ENCODE assay signal across 16 cellular contexts in the genomic region with DNA sequence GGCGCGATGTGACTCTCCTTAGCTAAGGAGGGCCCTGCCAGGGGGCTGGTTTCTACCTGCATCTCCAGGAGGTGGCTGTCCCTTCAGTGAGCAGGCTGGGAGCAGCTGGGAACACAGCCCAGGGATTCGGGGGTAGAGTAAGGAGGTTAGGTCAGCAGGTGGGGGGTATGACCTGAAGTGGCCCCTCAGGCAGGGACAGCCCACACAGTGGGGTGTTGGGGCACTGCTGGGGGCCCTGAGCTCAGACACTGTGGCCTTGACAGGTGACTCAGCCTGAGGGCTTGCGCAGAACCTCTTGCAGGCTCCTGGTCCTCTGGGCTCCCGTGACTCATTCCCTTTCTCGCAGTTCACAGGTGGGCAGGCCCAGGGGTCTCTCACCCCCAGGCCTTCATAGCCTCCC.
DNase-seq lines count a peak whose midpoint lies in the region; ATAC-seq and TF ChIP-seq lines count a peak whose summit lies in the region.
"Had no signal": no experiment of that assay in that cellular context is flagged by ENCODE, and none has a peak within 500 bp of the region (broad histone marks: within the 10 kb centered on the region; RNA-seq: fewer than 3 reads in every experiment).

No MANE protein-coding gene starts in this region.

- H4K12ac ChIP-seq in trophoblast cell (ENCODE audit: low read depth, low read length): no peak overlapping the region

- CTCF ChIA-PET in HEK293 (lab: Yijun Ruan, JAX): no interaction called here

- no peak overlapping the region for H4K91ac ChIP-seq in trophoblast cell (ENCODE audit: low read depth, low read length)

- no peak overlapping the region for H3K9ac ChIP-seq in trophoblast cell (ENCODE audit: low read length)
- H3K9ac ChIP-seq: GM23248 had no signal

- H3K27ac Mint-ChIP-seq in activated naive CD8-positive, alpha-beta T cell treated with anti-CD3 and anti-CD28 coated beads, Interleukin-2, amount 50 U/mL, for 24 hours: no peak overlapping the region
- no peak overlapping the region for H3K27ac Mint-ChIP-seq in activated naive CD8-positive, alpha-beta T cell treated with anti-CD3 and anti-CD28 coated beads for 36 hours
- peak overlapping the region; percentile 9 for H3K27ac Mint-ChIP-seq in chondrocyte (ENCODE audit: unreplicated experiment)
- H3K27ac Mint-ChIP-seq: CD8-positive, alpha-beta T cell had no signal

- H2AK5ac ChIP-seq in trophoblast cell (ENCODE audit: low read length): no peak overlapping the region

- H3K9me3 Mint-ChIP-seq in activated naive CD8-positive, alpha-beta T cell treated with anti-CD3 and anti-CD28 coated beads, Interleukin-2, amount 50 U/mL, for 24 hours: peaks cover 9% of the 10 kb centered on the region
- peaks cover 12% of the 10 kb centered on the region for H3K9me3 Mint-ChIP-seq in activated naive CD8-positive, alpha-beta T cell treated with anti-CD3 and anti-CD28 coated beads for 36 hours
- peaks cover 8% of the 10 kb centered on the region for H3K9me3 Mint-ChIP-seq in chondrocyte (ENCODE audit: low read depth)

- H3K9me3 ChIP-seq in HEK293 (ENCODE audit: control insufficient read depth, insufficient read depth, low read depth, low read length) (no peaks in the 10 kb centered on the region), trophoblast cell (ENCODE audit: insufficient read depth, low read depth, low read length) (peaks cover 1% of the 10 kb centered on the region), testis (no peaks in the 10 kb centered on the region)

- no peak overlapping the region for H3K4me2 ChIP-seq in trophoblast cell (ENCODE audit: low read length)

- H3K27me3 ChIP-seq in trophoblast cell (ENCODE audit: insufficient read depth, low read length) (no peaks in the 10 kb centered on the region), testis (no peaks in the 10 kb centered on the region)

- WGBS in trophoblast cell (ENCODE audit: extremely low coverage, insufficient coverage, insufficient read length): no CpG with 5 or more reads among the region's 6 CpGs
- WGBS in testis, 2 donors: 90 to 100% methylated on average over 2 to 6 of the region's 6 CpGs

- no peak overlapping the region for H2BK12ac ChIP-seq in trophoblast cell (ENCODE audit: low read length)

- no peak for TF ChIP-seq POLR2A in testis (IDR thresholded peaks at IDR 0.05)

- intact Hi-C loops in testis (cut with DNase I; ENCODE audit: low total_unique reads): no loop called here

- no peak overlapping the region for H3K14ac ChIP-seq in trophoblast cell (ENCODE audit: low read length)

- H2BK120ac ChIP-seq in trophoblast cell (ENCODE audit: insufficient read depth, low read length, poor library complexity): no peak overlapping the region

- H3K4me3 ChIP-seq in HEK293 (ENCODE audit: low read depth, low read length) (no peak overlapping the region), trophoblast cell (ENCODE audit: low read depth, low read length) (peak overlapping the region; percentile 6), testis (no peak overlapping the region)
- H3K4me3 ChIP-seq: GM23248 had no signal

- H2BK5ac ChIP-seq in trophoblast cell (ENCODE audit: low read depth, low read length, poor library complexity): no peak overlapping the region

- no peak overlapping the region for H2AFZ ChIP-seq in trophoblast cell (ENCODE audit: insufficient read depth, low read length, poor library complexity)
- H2AFZ ChIP-seq: GM23248 had no signal

- H3K4me1 ChIP-seq in HEK293 (ENCODE audit: control insufficient read depth, insufficient read depth, low read length) (no peaks in the 10 kb centered on the region), trophoblast cell (ENCODE audit: control insufficient read depth in 1 of 2, insufficient read depth in 2 of 2, low read length in 2 of 2) (no peaks in the 10 kb centered on the region), testis (no peaks in the 10 kb centered on the region)
- H3K4me1 ChIP-seq: Caco-2 had no signal

- no peaks in the 10 kb centered on the region for H3K79me2 ChIP-seq in trophoblast cell (ENCODE audit: control insufficient read depth, insufficient read depth, low read length, poor library complexity)

- H3K27ac ChIP-seq in HEK293 (ENCODE audit: extremely low read depth, low read depth, low read length) (no peak overlapping the region), trophoblast cell (ENCODE audit: low read depth, low read length) (no peak overlapping the region), testis (no peak overlapping the region), caudate nucleus (ENCODE audit: low read depth, low read length) (no peak overlapping the region)
- H3K27ac ChIP-seq: GM23248 had no signal

- no peak for DNase-seq in activated naive CD8-positive, alpha-beta T cell treated with anti-CD3 and anti-CD28 coated beads, Interleukin-2, amount 50 U/mL, for 24 hours
- no peak for DNase-seq in activated naive CD8-positive, alpha-beta T cell treated with anti-CD3 and anti-CD28 coated beads for 36 hours
- DNase-seq in chondrocyte (ENCODE audit: low spot score) (no peak), trophoblast cell (no peak), testis (no peak), caudate nucleus (lab: John Stamatoyannopoulos, UW) (no peak)
- DNase-seq: C1 segment of cervical spinal cord; Caco-2; CD4-positive, CD25-positive, alpha-beta regulatory T cell; CD8-positive, alpha-beta T cell; DMS153; DND-41; GM23248; H7; HCEC 1CT had no signal

- H3K4me3 Mint-ChIP-seq in activated naive CD8-positive, alpha-beta T cell treated with anti-CD3 and anti-CD28 coated beads, Interleukin-2, amount 50 U/mL, for 24 hours: no peak overlapping the region
- no peak overlapping the region for H3K4me3 Mint-ChIP-seq in activated naive CD8-positive, alpha-beta T cell treated with anti-CD3 and anti-CD28 coated beads for 36 hours
- H3K4me3 Mint-ChIP-seq in chondrocyte (ENCODE audit: unreplicated experiment): no peak overlapping the region
- H3K4me3 Mint-ChIP-seq: CD4-positive, CD25-positive, alpha-beta regulatory T cell; CD8-positive, alpha-beta T cell had no signal

- no peak overlapping the region for H3K23ac ChIP-seq in trophoblast cell (ENCODE audit: low read length)

- H3K27me3 Mint-ChIP-seq in activated naive CD8-positive, alpha-beta T cell treated with anti-CD3 and anti-CD28 coated beads, Interleukin-2, amount 50 U/mL, for 24 hours: peaks cover 3% of the 10 kb centered on the region
- no peaks in the 10 kb centered on the region for H3K27me3 Mint-ChIP-seq in activated naive CD8-positive, alpha-beta T cell treated with anti-CD3 and anti-CD28 coated beads for 36 hours
- H3K27me3 Mint-ChIP-seq in chondrocyte (ENCODE audit: low read depth): peaks cover 18% of the 10 kb centered on the region

- no peak for TF ChIP-seq CTCF in HEK293 (tag by site-specific recombination; IDR thresholded peaks at IDR 0.05)
- no peak for TF ChIP-seq CTCF in chondrocyte (IDR thresholded peaks at IDR 0.05)
- no peak for TF ChIP-seq CTCF in testis (IDR thresholded peaks at IDR 0.05)

- no peaks in the 10 kb centered on the region for H3K36me3 ChIP-seq in HEK293 (ENCODE audit: control insufficient read depth in 2 of 2, insufficient read depth in 1 of 2, low read length in 2 of 2)
- no peaks in the 10 kb centered on the region for H3K36me3 ChIP-seq in trophoblast cell (ENCODE audit: control insufficient read depth in 1 of 2, insufficient read depth in 2 of 2, low read length in 2 of 2)
- no peaks in the 10 kb centered on the region for H3K36me3 ChIP-seq in testis (ENCODE audit: low read depth, missing control alignments)

- no peaks in the 10 kb centered on the region for H3K4me1 Mint-ChIP-seq in activated naive CD8-positive, alpha-beta T cell treated with anti-CD3 and anti-CD28 coated beads, Interleukin-2, amount 50 U/mL, for 24 hours
- no peaks in the 10 kb centered on the region for H3K4me1 Mint-ChIP-seq in activated naive CD8-positive, alpha-beta T cell treated with anti-CD3 and anti-CD28 coated beads for 36 hours
- H3K4me1 Mint-ChIP-seq in chondrocyte (ENCODE audit: low read depth): peaks cover 7% of the 10 kb centered on the region
- H3K4me1 Mint-ChIP-seq: CD4-positive, CD25-positive, alpha-beta regulatory T cell had no signal

- no peaks in the 10 kb centered on the region for H3K79me1 ChIP-seq in trophoblast cell (ENCODE audit: low read length)

- ATAC-seq in activated naive CD8-positive, alpha-beta T cell treated with anti-CD3 and anti-CD28 coated beads, Interleukin-2, amount 50 U/mL, for 24 hours: peak; percentile 24
- ATAC-seq: CD8-positive, alpha-beta T cell had no signal

- H3K18ac ChIP-seq in trophoblast cell (ENCODE audit: low read length): no peak overlapping the region

- no peaks in the 10 kb centered on the region for H3K36me3 Mint-ChIP-seq in activated naive CD8-positive, alpha-beta T cell treated with anti-CD3 and anti-CD28 coated beads, Interleukin-2, amount 50 U/mL, for 24 hours (ENCODE audit: low read depth)
- H3K36me3 Mint-ChIP-seq in activated naive CD8-positive, alpha-beta T cell treated with anti-CD3 and anti-CD28 coated beads for 36 hours: peaks cover 1% of the 10 kb centered on the region
- H3K36me3 Mint-ChIP-seq in chondrocyte (ENCODE audit: low read depth): peaks cover 2% of the 10 kb centered on the region
- H3K36me3 Mint-ChIP-seq: CD4-positive, CD25-positive, alpha-beta regulatory T cell; CD8-positive, alpha-beta T cell had no signal

- H3K4ac ChIP-seq in trophoblast cell (ENCODE audit: low read depth, low read length): no peak overlapping the region

- H4K8ac ChIP-seq in trophoblast cell (ENCODE audit: low read depth, low read length): no peak overlapping the region

- POLR2A ChIA-PET in HEK293 (lab: Yijun Ruan, JAX): no interaction called here

TF ChIP-seq in HEK293, 187 proteins besides CTCF, POLR2A, EP300 and RAD21:
- TF ChIP-seq, protein P1, sequence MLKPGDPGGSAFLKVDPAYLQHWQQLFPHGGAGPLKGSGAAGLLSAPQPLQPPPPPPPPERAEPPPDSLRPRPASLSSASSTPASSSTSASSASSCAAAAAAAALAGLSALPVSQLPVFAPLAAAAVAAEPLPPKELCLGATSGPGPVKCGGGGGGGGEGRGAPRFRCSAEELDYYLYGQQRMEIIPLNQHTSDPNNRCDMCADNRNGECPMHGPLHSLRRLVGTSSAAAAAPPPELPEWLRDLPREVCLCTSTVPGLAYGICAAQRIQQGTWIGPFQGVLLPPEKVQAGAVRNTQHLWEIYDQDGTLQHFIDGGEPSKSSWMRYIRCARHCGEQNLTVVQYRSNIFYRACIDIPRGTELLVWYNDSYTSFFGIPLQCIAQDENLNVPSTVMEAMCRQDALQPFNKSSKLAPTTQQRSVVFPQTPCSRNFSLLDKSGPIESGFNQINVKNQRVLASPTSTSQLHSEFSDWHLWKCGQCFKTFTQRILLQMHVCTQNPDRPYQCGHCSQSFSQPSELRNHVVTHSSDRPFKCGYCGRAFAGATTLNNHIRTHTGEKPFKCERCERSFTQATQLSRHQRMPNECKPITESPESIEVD (tag by site-specific recombination; IDR thresholded peaks at IDR 0.05): no peak
- TF ChIP-seq ZIC2 (tag by site-specific recombination; IDR thresholded peaks at IDR 0.05) (peak; percentile 73), GLIS1 (tag by site-specific recombination; IDR thresholded peaks at IDR 0.05) (peak; percentile 88), KLF10 (tag by site-specific recombination; IDR thresholded peaks at IDR 0.05) (no peak)
